Comparison of ENCODE assay signal across 20 cellular contexts in genomic region chr12:43462080-43462479, GRCh38.
"Had no signal": no experiment of that assay in that cellular context is flagged by ENCODE, and none has a peak within 500 bp of the region (broad histone marks: within the 10 kb centered on the region; RNA-seq: fewer than 3 reads in every experiment).

No MANE protein-coding gene starts in this region.

- ATAC-seq: foreskin keratinocyte; gastroesophageal sphincter; left lung; lower lobe of right lung; naive thymus-derived CD4-positive, alpha-beta T cell had no signal

- H3K36me3 ChIP-seq: esophagus muscularis mucosa, gastroesophageal sphincter, left lung, lower lobe of right lung had no signal

- DNase-seq: dermis blood vessel endothelial cell; dorsolateral prefrontal cortex; effector CD4-positive, alpha-beta T cell; effector memory CD4-positive, alpha-beta T cell; foreskin keratinocyte; head of caudate nucleus; hypothalamus; immature natural killer cell; islet precursor cell; kidney; kidney glomerular epithelial cell; left lung; lower lobe of right lung; mesenchymal stem cell; midbrain; naive thymus-derived CD4-positive, alpha-beta T cell had no signal

- H3K27me3 Mint-ChIP-seq: naive thymus-derived CD4-positive, alpha-beta T cell had no signal

- H3K9me3 ChIP-seq: esophagus muscularis mucosa, gastroesophageal sphincter, left lung, lower lobe of right lung had no signal

- H3K4me1 Mint-ChIP-seq: immature natural killer cell; naive thymus-derived CD4-positive, alpha-beta T cell had no signal

- H3K27me3 ChIP-seq: esophagus muscularis mucosa, foreskin keratinocyte, gastroesophageal sphincter, hepatocyte, left lung had no signal

- H3K27ac ChIP-seq: coronary artery, dorsolateral prefrontal cortex, esophagus muscularis mucosa, foreskin keratinocyte, gastroesophageal sphincter, hepatocyte, left lung, lower lobe of right lung had no signal

- H3K4me3 ChIP-seq: coronary artery, dorsolateral prefrontal cortex, esophagus muscularis mucosa, gastroesophageal sphincter, hepatocyte, left lung, lower lobe of right lung had no signal

- H3K4me3 Mint-ChIP-seq: immature natural killer cell; naive thymus-derived CD4-positive, alpha-beta T cell had no signal

- H3K4me1 ChIP-seq: esophagus muscularis mucosa, foreskin keratinocyte, gastroesophageal sphincter, left lung, lower lobe of right lung had no signal

- H3K36me3 Mint-ChIP-seq: immature natural killer cell; naive thymus-derived CD4-positive, alpha-beta T cell had no signal

- H3K27ac Mint-ChIP-seq: immature natural killer cell; naive thymus-derived CD4-positive, alpha-beta T cell had no signal
